ENCODE assay signal across 9 cellular contexts in the genomic region with DNA sequence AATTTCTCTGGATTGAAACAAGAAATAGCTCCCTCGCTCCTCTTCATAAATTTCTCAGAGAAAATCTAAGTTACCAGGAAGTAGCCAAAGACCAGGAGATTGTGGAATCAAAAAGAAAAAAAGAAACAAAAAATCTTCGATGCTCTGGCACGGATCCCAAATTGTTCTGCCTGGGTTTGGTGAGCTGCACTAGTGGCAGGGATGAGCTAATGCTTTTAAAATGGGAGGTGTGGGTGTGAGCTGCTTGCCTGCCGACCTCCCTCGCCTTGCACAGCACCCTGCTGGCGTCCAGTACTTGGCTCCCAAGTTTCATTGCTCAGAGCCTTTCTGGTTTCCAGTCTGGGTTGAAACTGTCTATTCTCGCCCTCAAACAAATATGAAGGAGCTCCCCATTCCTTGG. TPM values are rescaled to one million over a fixed set of nuclear protein-coding genes. Genes with fewer than 3 reads are reported as not detected.
DNase-seq lines count a peak whose midpoint lies in the region; ATAC-seq and TF ChIP-seq lines count a peak whose summit lies in the region.
"Had no signal": no experiment of that assay in that cellular context is flagged by ENCODE, and none has a peak within 500 bp of the region (broad histone marks: within the 10 kb centered on the region; RNA-seq: fewer than 3 reads in every experiment).

No MANE protein-coding gene starts in this region.

- peak overlapping the region in 4 of 5 donors; percentile 72 to 89 (median 76) for H3K27ac ChIP-seq in adrenal gland
- peak overlapping the region; percentile 42 to 94 (median 92) for H3K27ac ChIP-seq in heart left ventricle
- peak overlapping the region; percentile 75 to 87 for H3K27ac ChIP-seq in prostate gland

- H3K4me3 Mint-ChIP-seq in activated CD8-positive, alpha-beta memory T cell treated with anti-CD3 and anti-CD28 coated beads, Interleukin-2, amount 10 ng/mL, durations not matched to agents 7 days and 5 days = no peak overlapping the region
- H3K4me3 Mint-ChIP-seq: CD4-positive, CD25-positive, alpha-beta regulatory T cell had no signal

- peaks cover 0 to 35% of the 10 kb centered on the region in 2 donors for H3K4me1 ChIP-seq in adrenal gland (replicated peaks in 1 of 2)
- peaks cover 3 to 76% (median 52%) of the 10 kb centered on the region in 12 donors for H3K4me1 ChIP-seq in heart left ventricle
- no peaks in the 10 kb centered on the region for H3K4me1 ChIP-seq in prostate gland (replicated peaks)

- H3K27me3 ChIP-seq in adrenal gland (no peaks in the 10 kb centered on the region), heart left ventricle (peaks cover 0 to 14% (median 0%) of the 10 kb centered on the region in 9 donors), prostate gland (replicated peaks; ENCODE audit: insufficient read depth) (peaks cover 4% of the 10 kb centered on the region)

- intact Hi-C loops in adrenal gland (cut with DNase I) = loop anchor here (10.0 kb wide), 2 partner anchors 181 to 191 kb away; no protein-coding TSS in a partner anchor
- intact Hi-C loops in heart left ventricle (cut with DNase I) = loop anchor here in 7 of 10 donors (5.0 kb wide), 7 partner anchors 33 to 198 kb away; no protein-coding TSS in a partner anchor
- intact Hi-C loops in prostate gland (cut with DNase I) = loop anchor here (5.0 to 10.0 kb wide), 3 partner anchors 101 to 183 kb away; no protein-coding TSS in a partner anchor

- H3K36me3 ChIP-seq in adrenal gland (replicated peaks in 1 of 2) (peaks cover 0 to 7% of the 10 kb centered on the region in 2 donors), heart left ventricle (peaks cover 0 to 25% (median 13%) of the 10 kb centered on the region in 9 donors), prostate gland (no peaks in the 10 kb centered on the region)

- WGBS in adrenal gland, 4 donors = 22 to 39% (median 37%) methylated on average over 7 of the region's 7 CpGs
- 12 to 23% (median 17%) methylated on average over 7 of the region's 7 CpGs for WGBS in heart left ventricle, 4 donors
- 40% methylated on average over 7 of the region's 7 CpGs for WGBS in prostate gland

- H3K36me3 Mint-ChIP-seq in activated CD8-positive, alpha-beta memory T cell treated with anti-CD3 and anti-CD28 coated beads, Interleukin-2, amount 10 ng/mL, durations not matched to agents 7 days and 5 days = no peaks in the 10 kb centered on the region
- H3K36me3 Mint-ChIP-seq: CD4-positive, CD25-positive, alpha-beta regulatory T cell had no signal

- no peaks in the 10 kb centered on the region for H3K4me1 Mint-ChIP-seq in activated CD8-positive, alpha-beta memory T cell treated with anti-CD3 and anti-CD28 coated beads, Interleukin-2, amount 10 ng/mL, durations not matched to agents 7 days and 5 days

- H3K9me3 Mint-ChIP-seq in activated CD8-positive, alpha-beta memory T cell treated with anti-CD3 and anti-CD28 coated beads, Interleukin-2, amount 10 ng/mL, durations not matched to agents 7 days and 5 days (ENCODE audit: low read depth) = no peaks in the 10 kb centered on the region

- no peak for TF ChIP-seq POLR2A in adrenal gland (IDR thresholded peaks at IDR 0.05)
- TF ChIP-seq POLR2A in heart left ventricle (IDR thresholded peaks at IDR 0.05) = no peak
- no peak for TF ChIP-seq POLR2A in prostate gland (IDR thresholded peaks at IDR 0.05)

- TF ChIP-seq CTCF in adrenal gland (IDR thresholded peaks at IDR 0.05) = peak in 1 of 6 experiments; percentile 12
- peak in 1 of 12 donors; percentile 11 for TF ChIP-seq CTCF in heart left ventricle (IDR thresholded peaks at IDR 0.05)
- no peak for TF ChIP-seq CTCF in prostate gland (IDR thresholded peaks at IDR 0.05)

- DNase-seq in AG08396 (ENCODE audit: low spot score) (peak; percentile 79), adrenal gland (no peak), heart left ventricle (peak in 2 of 5 donors; percentile 46 to 56), prostate gland (ENCODE audit: low spot score) (no peak), NCI-H1436 (lab: John Stamatoyannopoulos, UW) (no peak)
- no peak for DNase-seq in activated CD8-positive, alpha-beta memory T cell treated with anti-CD3 and anti-CD28 coated beads, Interleukin-2, amount 10 ng/mL, durations not matched to agents 7 days and 5 days
- DNase-seq: CD4-positive, CD25-positive, alpha-beta regulatory T cell had no signal

- H3K27ac Mint-ChIP-seq in activated CD8-positive, alpha-beta memory T cell treated with anti-CD3 and anti-CD28 coated beads, Interleukin-2, amount 10 ng/mL, durations not matched to agents 7 days and 5 days = no peak overlapping the region
- H3K27ac Mint-ChIP-seq: CD4-positive, CD25-positive, alpha-beta regulatory T cell had no signal

- CTCF ChIA-PET in activated CD8-positive, alpha-beta memory T cell treated with anti-CD3 and anti-CD28 coated beads, Interleukin-2, amount 10 ng/mL, durations not matched to agents 7 days and 5 days (lab: Charles Lee) = interaction anchor here (1.2 kb wide), 1 partner anchor 11 kb away, joined by 3 read pairs; no protein-coding TSS in a partner anchor

- H3K4me3 ChIP-seq in adrenal gland (peak overlapping the region in 2 of 4 donors; percentile 1 to 84), heart left ventricle (peak overlapping the region; percentile 64 to 99 (median 94)), prostate gland (peak overlapping the region; percentile 56 to 70)

- peaks cover 56% of the 10 kb centered on the region for H3K27me3 Mint-ChIP-seq in activated CD8-positive, alpha-beta memory T cell treated with anti-CD3 and anti-CD28 coated beads, Interleukin-2, amount 10 ng/mL, durations not matched to agents 7 days and 5 days

- no peaks in the 10 kb centered on the region for H3K9me3 ChIP-seq in adrenal gland (replicated peaks in 1 of 3)
- H3K9me3 ChIP-seq in heart left ventricle = no peaks in the 10 kb centered on the region
- H3K9me3 ChIP-seq in prostate gland = no peaks in the 10 kb centered on the region

- ATAC-seq in heart left ventricle (peak in 3 of 4 donors; percentile 30 to 55 (median 38)), GM21381 (IDR thresholded peaks at IDR 0.05; ENCODE audit: unreplicated experiment) (no peak), HG03457 (IDR thresholded peaks at IDR 0.05; ENCODE audit: unreplicated experiment) (no peak)
- no peak for ATAC-seq in activated CD8-positive, alpha-beta memory T cell treated with anti-CD3 and anti-CD28 coated beads, Interleukin-2, amount 10 ng/mL, durations not matched to agents 7 days and 5 days

RNA-seq across cellular contexts. Expression of a gene that starts 2.5 kb away (rescaled TPM):
- 100 to 1,000 TPM; 248 to 677 (median 477) TPM for total RNA-seq in adrenal gland
- polyA plus RNA-seq in adrenal gland = 100 to 1,000 TPM in 2 of 3 donors, 10 to 100 TPM in 1; 78.0 to 231 (median 147) TPM
- 100 to 1,000 TPM; 121 to 629 (median 187) TPM for total RNA-seq in heart left ventricle
- polyA plus RNA-seq in heart left ventricle = 100 to 1,000 TPM; 112 to 137 TPM
- 100 to 1,000 TPM; 148 to 397 TPM for total RNA-seq in prostate gland
- not detected for total RNA-seq in activated CD8-positive, alpha-beta memory T cell treated with anti-CD3 and anti-CD28 coated beads, Interleukin-2, amount 10 ng/mL, durations not matched to agents 7 days and 5 days
- polyA plus RNA-seq: CD4-positive, CD25-positive, alpha-beta regulatory T cell had no signal

Comparison
In these comparisons a context has a peak if more than half of its experiments do, and no peak if none do; other contexts are left out.
1. ATAC-seq: peak in heart left ventricle (3 of 4); none in activated CD8-positive, alpha-beta memory T cell treated with anti-CD3 and anti-CD28 coated beads, Interleukin-2, amount 10 ng/mL, durations not matched to agents 7 days and 5 days (single experiment), GM21381 (single experiment) and HG03457 (single experiment).
2. RNA of a gene that starts 2.5 kb away (total RNA-seq): 248 to 677 TPM in adrenal gland, 148 to 397 TPM in prostate gland and 121 to 629 TPM in heart left ventricle; not detected in activated CD8-positive, alpha-beta memory T cell treated with anti-CD3 and anti-CD28 coated beads, Interleukin-2, amount 10 ng/mL, durations not matched to agents 7 days and 5 days; every median in the first group is over 100 times any median in the second.
3. Peak in every context shown above with its lines, with median percentiles within 50 percentile points of each other: H3K27ac ChIP-seq.